In the genomic region with DNA sequence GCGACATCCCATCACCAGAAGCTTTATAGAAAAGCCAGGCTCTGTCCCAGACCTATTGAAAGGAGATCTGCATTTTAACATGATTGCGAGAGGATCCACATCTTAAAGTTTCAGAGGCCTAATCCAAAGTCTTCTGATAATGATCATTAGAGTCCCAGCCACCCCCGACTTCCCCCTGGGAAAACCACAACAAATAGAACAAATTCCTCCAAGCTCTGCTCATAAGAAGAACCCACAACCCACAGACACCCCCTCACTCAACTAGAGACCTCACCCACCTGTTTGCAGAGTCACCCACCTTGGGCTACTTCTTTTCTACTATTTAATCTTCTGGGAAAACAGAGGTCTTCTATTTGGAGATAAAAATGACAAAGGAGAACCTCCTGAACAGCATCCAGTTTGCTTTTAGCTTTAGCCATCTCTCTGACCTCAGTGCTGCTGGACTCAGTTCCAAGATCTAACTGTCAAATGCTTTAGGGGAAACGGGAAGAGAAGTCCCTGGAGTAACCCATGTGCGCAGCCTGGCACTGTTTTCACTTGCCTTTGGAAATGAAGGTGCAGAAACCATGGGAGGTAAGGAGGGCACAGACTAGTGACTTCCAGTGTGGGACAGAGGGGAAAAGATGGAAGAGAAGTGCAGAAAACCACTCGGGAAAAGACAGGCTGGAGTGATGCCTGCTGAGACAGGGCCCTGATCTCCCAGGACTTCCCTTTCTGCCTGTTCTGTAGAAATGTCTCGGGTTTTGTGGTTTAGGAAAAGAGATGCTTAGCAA, we compare ENCODE assay signal across 9 cellular contexts.
DNase-seq lines count a peak whose midpoint lies in the region; FAIRE-seq and TF ChIP-seq lines count a peak whose summit lies in the region.
"Had no signal": no experiment of that assay in that cellular context is flagged by ENCODE, and none has a peak within 500 bp of the region (broad histone marks: within the 10 kb centered on the region; RNA-seq: fewer than 3 reads in every experiment).

No MANE protein-coding gene starts in this region.

- peaks cover 70% of the 10 kb centered on the region for H3K4me1 ChIP-seq in astrocyte (ENCODE audit: insufficient read depth, low read length)
- H3K4me1 ChIP-seq in mesodermal cell (ENCODE audit: control insufficient read depth, insufficient read depth, low read length, poor library complexity, severe bottlenecking), result peaks cover 80% of the 10 kb centered on the region
- peaks cover 54% of the 10 kb centered on the region for H3K4me1 ChIP-seq in neural progenitor cell
- H3K4me1 ChIP-seq in prostate gland (replicated peaks), result peaks cover 6% of the 10 kb centered on the region

- DNase-seq in AML-193 (lab: John Stamatoyannopoulos, UW) (peak; percentile 44 to 54), HL-60 (ENCODE audit: low read depth in 1 of 2, low spot score in 1 of 2) (peak in 1 of 2 experiments; percentile 73), astrocyte (ENCODE audit: low read depth) (peak; percentile 91), neural progenitor cell (ENCODE audit: low spot score) (no peak), prostate gland (ENCODE audit: low spot score) (no peak), cerebellar nuclear complex (lab: John Stamatoyannopoulos, UW) (no peak), dermis blood vessel endothelial cell (no peak)
- DNase-seq: stimulated activated CD4-positive, alpha-beta T cell treated with anti-CD3 and anti-CD28 coated beads, Interleukin-12 subunit alpha, Interleukin-12 subunit beta, amount 100 ng/mL, for 4 hours had no signal

- no peak for TF ChIP-seq POLR2A in prostate gland (IDR thresholded peaks at IDR 0.05)

- H3K27me3 ChIP-seq in HL-60 (ENCODE audit: insufficient read depth, poor library complexity, severe bottlenecking) (no peaks in the 10 kb centered on the region), astrocyte (ENCODE audit: insufficient read depth, low read length) (no peaks in the 10 kb centered on the region), neural progenitor cell (peaks cover 18% of the 10 kb centered on the region), prostate gland (replicated peaks; ENCODE audit: insufficient read depth) (no peaks in the 10 kb centered on the region)

- intact Hi-C loops in prostate gland (cut with DNase I), result no loop called here

- no peaks in the 10 kb centered on the region for H3K9me3 Mint-ChIP-seq in astrocyte (ENCODE audit: unreplicated experiment)
- no peaks in the 10 kb centered on the region for H3K9me3 Mint-ChIP-seq in neural progenitor cell

- H3K4me3 ChIP-seq in HL-60 (replicated peaks; ENCODE audit: insufficient read depth, low read length) (no peak overlapping the region), astrocyte (ENCODE audit: insufficient read depth, low read depth, low read length) (peak overlapping the region; percentile 15), mesodermal cell (ENCODE audit: extremely low read depth, insufficient read depth, low read length, poor library complexity, severe bottlenecking) (no peak overlapping the region), neural progenitor cell (no peak overlapping the region), prostate gland (no peak overlapping the region)

- H3K4me1 Mint-ChIP-seq in astrocyte (ENCODE audit: low read depth, unreplicated experiment), result peaks cover 86% of the 10 kb centered on the region
- peaks cover 27% of the 10 kb centered on the region for H3K4me1 Mint-ChIP-seq in neural progenitor cell

- H3K4me3 Mint-ChIP-seq in astrocyte (ENCODE audit: unreplicated experiment) (peak overlapping the region; percentile 77), neural progenitor cell (no peak overlapping the region)

- WGBS in mesodermal cell (ENCODE audit: insufficient coverage in 2 of 2), 2 experiments, result 87 to 91% methylated on average over 5 to 7 of the region's 7 CpGs
- WGBS in prostate gland, result 42% methylated on average over 7 of the region's 7 CpGs

- H3K9ac ChIP-seq in astrocyte (ENCODE audit: low read length), result peak overlapping the region; percentile 61
- no peak overlapping the region for H3K9ac ChIP-seq in neural progenitor cell

- H3K79me2 ChIP-seq in astrocyte (ENCODE audit: insufficient read depth, low read length) (no peaks in the 10 kb centered on the region), neural progenitor cell (ENCODE audit: low read depth) (no peaks in the 10 kb centered on the region)

- H2AFZ ChIP-seq in astrocyte (ENCODE audit: low read depth, low read length) (peak overlapping the region; percentile 6), neural progenitor cell (replicated peaks) (no peak overlapping the region)

- FAIRE-seq in astrocyte (lab: Jason Lieb, UNC), result no peak

- H3K9me3 ChIP-seq in astrocyte (ENCODE audit: insufficient read depth, low read depth, low read length), result no peaks in the 10 kb centered on the region
- H3K9me3 ChIP-seq in mesodermal cell (ENCODE audit: control insufficient read depth, low read length), result no peaks in the 10 kb centered on the region
- H3K9me3 ChIP-seq in neural progenitor cell (ENCODE audit: low read depth), result no peaks in the 10 kb centered on the region
- H3K9me3 ChIP-seq in prostate gland, result no peaks in the 10 kb centered on the region

- no peaks in the 10 kb centered on the region for H4K20me1 ChIP-seq in astrocyte (ENCODE audit: insufficient read depth, low read length)
- H4K20me1 ChIP-seq in neural progenitor cell (ENCODE audit: low read depth), result no peaks in the 10 kb centered on the region

- H3K27ac ChIP-seq in HL-60 (replicated peaks), result peak overlapping the region; percentile 94
- peak overlapping the region; percentile 80 for H3K27ac ChIP-seq in astrocyte (ENCODE audit: low read depth, low read length)
- H3K27ac ChIP-seq in mesodermal cell (ENCODE audit: low read depth, low read length, severe bottlenecking), result peak overlapping the region; percentile 41
- no peak overlapping the region for H3K27ac ChIP-seq in neural progenitor cell
- peak overlapping the region in 1 of 2 donors; percentile 12 for H3K27ac ChIP-seq in prostate gland

- peak overlapping the region; percentile 69 for H3K4me2 ChIP-seq in astrocyte (ENCODE audit: low read length)
- no peak overlapping the region for H3K4me2 ChIP-seq in neural progenitor cell

- H3K27ac Mint-ChIP-seq in astrocyte (ENCODE audit: unreplicated experiment) (peak overlapping the region; percentile 97), neural progenitor cell (no peak overlapping the region)

- peaks cover 22% of the 10 kb centered on the region for H3F3A ChIP-seq in neural progenitor cell (ENCODE audit: low read depth)

- no peak for TF ChIP-seq CTCF in HL-60 (IDR thresholded peaks at IDR 0.05; ENCODE audit: insufficient read depth, low read length)
- TF ChIP-seq CTCF in astrocyte (IDR thresholded peaks at IDR 0.05; ENCODE audit: insufficient read depth, low read depth, low read length), result no peak
- TF ChIP-seq CTCF in neural progenitor cell (IDR thresholded peaks at IDR 0.05), result no peak
- no peak for TF ChIP-seq CTCF in prostate gland (IDR thresholded peaks at IDR 0.05)

- H3K27me3 Mint-ChIP-seq in astrocyte (ENCODE audit: low read depth, unreplicated experiment) (no peaks in the 10 kb centered on the region), neural progenitor cell (ENCODE audit: insufficient read depth, low read depth) (peaks cover 7% of the 10 kb centered on the region)

- no peaks in the 10 kb centered on the region for H3K36me3 ChIP-seq in astrocyte (ENCODE audit: insufficient read depth, low read length)
- no peaks in the 10 kb centered on the region for H3K36me3 ChIP-seq in mesodermal cell (ENCODE audit: control insufficient read depth, insufficient read depth, low read length)
- H3K36me3 ChIP-seq in neural progenitor cell, result no peaks in the 10 kb centered on the region
- H3K36me3 ChIP-seq in prostate gland, result no peaks in the 10 kb centered on the region

- H3K36me3 Mint-ChIP-seq in astrocyte (ENCODE audit: low read depth, unreplicated experiment) (peaks cover 2% of the 10 kb centered on the region), neural progenitor cell (no peaks in the 10 kb centered on the region)

Comparison
In these comparisons a context has a peak if more than half of its experiments do, and no peak if none do; other contexts are left out.
1. DNase-seq: peak in AML-193 (2 of 2) and astrocyte (single experiment); none in neural progenitor cell (single experiment), prostate gland (single experiment), cerebellar nuclear complex (0 of 2) and dermis blood vessel endothelial cell (single experiment).